In genomic region chr9:108444400-108445358, GRCh38 we compare ENCODE assay signal across 11 cellular contexts.
DNase-seq lines count a peak whose midpoint lies in the region; ATAC-seq and TF ChIP-seq lines count a peak whose summit lies in the region.
"Had no signal": no experiment of that assay in that cellular context is flagged by ENCODE, and none has a peak within 500 bp of the region (broad histone marks: within the 10 kb centered on the region; RNA-seq: fewer than 3 reads in every experiment).

No MANE protein-coding gene starts in this region.

- no peaks in the 10 kb centered on the region for H3K9me3 Mint-ChIP-seq in MCF 10A (ENCODE audit: unreplicated experiment)
- peaks cover 10% of the 10 kb centered on the region for H3K9me3 Mint-ChIP-seq in natural killer cell treated with Interleukin-12 subunit alpha and Interleukin-12 subunit beta and Interleukin-15 and Interleukin-18, amount 100 ng/mL, for 72 hours

- ATAC-seq in natural killer cell treated with Interleukin-12 subunit alpha and Interleukin-12 subunit beta and Interleukin-15 and Interleukin-18, amount 100 ng/mL, for 72 hours: no peak
- ATAC-seq in Right ventricle myocardium inferior: no peak

- H3K4me3 ChIP-seq in muscle layer of duodenum (ENCODE audit: low read depth in 1 of 2, low read length in 2 of 2): no peak overlapping the region

- DNase-seq in AG20443 (ENCODE audit: low spot score) (peak; percentile 82), NCI-H1930 (lab: John Stamatoyannopoulos, UW) (peak; percentile 71 to 80), MCF 10A (ENCODE audit: unreplicated experiment) (peak; percentile 88), Right ventricle myocardium inferior (ENCODE audit: missing footprints) (no peak), SKM-1 (lab: John Stamatoyannopoulos, UW; ENCODE audit: unreplicated experiment) (no peak), cerebellar cortex (ENCODE audit: low spot score) (no peak)
- DNase-seq in natural killer cell treated with Interleukin-12 subunit alpha and Interleukin-12 subunit beta and Interleukin-15 and Interleukin-18, amount 100 ng/mL, for 72 hours (ENCODE audit: low spot score): no peak
- DNase-seq: cortex of kidney had no signal

- intact Hi-C loops in MCF 10A (cut with micrococcal nuclease): loop anchor here (1.0 kb wide), 2 partner anchors 29 to 118 kb away; no protein-coding TSS in a partner anchor
- intact Hi-C loops in Right ventricle myocardium inferior (cut with DNase I): no loop called here

- no peaks in the 10 kb centered on the region for H3K27me3 ChIP-seq in muscle layer of duodenum (ENCODE audit: low read depth, low read length)

- TF ChIP-seq CTCF in MCF 10A (IDR thresholded peaks at IDR 0.05; ENCODE audit: unreplicated experiment): no peak

- H3K4me1 Mint-ChIP-seq in MCF 10A (ENCODE audit: insufficient read depth, unreplicated experiment): peaks cover 40% of the 10 kb centered on the region
- H3K4me1 Mint-ChIP-seq in natural killer cell treated with Interleukin-12 subunit alpha and Interleukin-12 subunit beta and Interleukin-15 and Interleukin-18, amount 100 ng/mL, for 72 hours (ENCODE audit: low read depth in 2 of 2): no peaks in the 10 kb centered on the region

- no peaks in the 10 kb centered on the region for H3K36me3 ChIP-seq in muscle layer of duodenum (ENCODE audit: control insufficient read depth in 1 of 2, insufficient read depth in 2 of 2, low read length in 2 of 2)

- POLR2A ChIA-PET in MCF 10A (lab: Yijun Ruan, JAX): interaction anchor here (0.6 to 3.0 kb wide), 17 partner anchors 10 to 1005 kb away, joined by 3 to 22 read pairs (median 4); partner anchors contain the start of gene KLF4

- H3K4me3 Mint-ChIP-seq in MCF 10A (ENCODE audit: unreplicated experiment): peak overlapping the region; percentile 62
- H3K4me3 Mint-ChIP-seq in natural killer cell treated with Interleukin-12 subunit alpha and Interleukin-12 subunit beta and Interleukin-15 and Interleukin-18, amount 100 ng/mL, for 72 hours: no peak overlapping the region
- H3K4me3 Mint-ChIP-seq: T-helper 1 cell treated with Interleukin-12 subunit alpha and Interleukin-12 subunit beta and Interleukin-4 antibody, amounts not matched to agents 30 μg/mL and 1 μg/mL, for 36 hours had no signal

- H3K36me3 Mint-ChIP-seq in MCF 10A (ENCODE audit: insufficient read depth, unreplicated experiment): no peaks in the 10 kb centered on the region
- H3K36me3 Mint-ChIP-seq in natural killer cell treated with Interleukin-12 subunit alpha and Interleukin-12 subunit beta and Interleukin-15 and Interleukin-18, amount 100 ng/mL, for 72 hours: no peaks in the 10 kb centered on the region

- BruUV-seq in MCF 10A (replicated peaks; lab: Mats Ljungman, UMichigan): no TSS peak

- no peaks in the 10 kb centered on the region for H3K27me3 Mint-ChIP-seq in MCF 10A (ENCODE audit: insufficient read depth, unreplicated experiment)
- H3K27me3 Mint-ChIP-seq in natural killer cell treated with Interleukin-12 subunit alpha and Interleukin-12 subunit beta and Interleukin-15 and Interleukin-18, amount 100 ng/mL, for 72 hours: no peaks in the 10 kb centered on the region

- peak overlapping the region; percentile 63 for H3K27ac Mint-ChIP-seq in MCF 10A (ENCODE audit: low read depth, unreplicated experiment)
- H3K27ac Mint-ChIP-seq in natural killer cell treated with Interleukin-12 subunit alpha and Interleukin-12 subunit beta and Interleukin-15 and Interleukin-18, amount 100 ng/mL, for 72 hours: no peak overlapping the region
- H3K27ac Mint-ChIP-seq: T-helper 1 cell treated with Interleukin-12 subunit alpha and Interleukin-12 subunit beta and Interleukin-4 antibody, amounts not matched to agents 30 μg/mL and 1 μg/mL, for 36 hours had no signal

- peaks cover 10 to 12% of the 10 kb centered on the region in 2 donors for H3K4me1 ChIP-seq in muscle layer of duodenum (ENCODE audit: control insufficient read depth in 1 of 2, insufficient read depth in 2 of 2, low read length in 2 of 2)

- CTCF ChIA-PET in MCF 10A (lab: Yijun Ruan, JAX): interaction anchor here (0.5 to 2.0 kb wide), 10 partner anchors 24 to 957 kb away, joined by 3 to 6 read pairs (median 3); no protein-coding TSS in a partner anchor

- peak overlapping the region; percentile 47 for H3K27ac ChIP-seq in muscle layer of duodenum (ENCODE audit: low read length)

- H3K9me3 ChIP-seq in muscle layer of duodenum (ENCODE audit: control insufficient read depth in 1 of 2, low read length in 2 of 2): no peaks in the 10 kb centered on the region
- H3K9me3 ChIP-seq: Caco-2 had no signal

Comparison
In these comparisons a context has a peak if more than half of its experiments do, and no peak if none do; other contexts are left out.
1. DNase-seq: peak in AG20443 (single experiment), NCI-H1930 (2 of 2) and MCF 10A (single experiment); none in natural killer cell treated with Interleukin-12 subunit alpha and Interleukin-12 subunit beta and Interleukin-15 and Interleukin-18, amount 100 ng/mL, for 72 hours (single experiment), Right ventricle myocardium inferior (single experiment), SKM-1 (single experiment) and cerebellar cortex (single experiment).